ENCODE assay signal across 21 cellular contexts in genomic region chr2:3639653-3640052, GRCh38. TPM values are rescaled to one million over a fixed set of nuclear protein-coding genes. Genes with fewer than 3 reads are reported as not detected.
"Had no signal": no experiment of that assay in that cellular context is flagged by ENCODE, and none has a peak within 500 bp of the region (broad histone marks: within the 10 kb centered on the region; RNA-seq: fewer than 3 reads in every experiment).

No MANE protein-coding gene starts in this region.

- H3K9me3 ChIP-seq: heart left ventricle had no signal

- H3K4me1 ChIP-seq: foreskin keratinocyte, heart left ventricle, neural progenitor cell, parathyroid adenoma had no signal

- H3K27me3 ChIP-seq: heart left ventricle, neural progenitor cell had no signal

- FAIRE-seq: TTC549 had no signal

- DNase-seq: activated CD4-positive, alpha-beta T cell treated with anti-CD3 and anti-CD28 coated beads, Interleukin-2, amount 50 U/mL, for 48 hours; activated gamma-delta T cell treated with Interleukin-2 at 50 U/mL for 16 hours; activated naive CD8-positive, alpha-beta T cell treated with anti-CD3 and anti-CD28 coated beads for 36 hours; activated T-cell treated with anti-CD3 and anti-CD28 coated beads, Interleukin-2, amount 50 U/mL, for 4 hours; amygdala; effector memory CD4-positive, alpha-beta T cell; foreskin keratinocyte; left cardiac atrium; midbrain; stimulated activated CD4-positive, alpha-beta T cell treated with anti-CD3 and anti-CD28 coated beads, Interleukin-2, amount 100 ng/mL, for 48 hours; stimulated activated naive CD4-positive, alpha-beta T cell; substantia nigra; trophoblast cell had no signal

- ATAC-seq: activated T-cell treated with anti-CD3 and anti-CD28 coated beads, Interleukin-2, amount 50 U/mL, for 4 hours; foreskin keratinocyte; heart left ventricle; left cardiac atrium had no signal

- H3K4me3 ChIP-seq: heart left ventricle, lung, neural progenitor cell had no signal

- H3K36me3 ChIP-seq: heart left ventricle, neural progenitor cell had no signal

- H3K27ac ChIP-seq: foreskin keratinocyte, heart left ventricle, neural progenitor cell, parathyroid adenoma had no signal

RNA-seq across cellular contexts. Expression of gene ALLC, which starts 18.3 kb away (rescaled TPM):
- total RNA-seq: activated naive CD8-positive, alpha-beta T cell treated with anti-CD3 and anti-CD28 coated beads for 36 hours; activated T-cell treated with anti-CD3 and anti-CD28 coated beads, Interleukin-2, amount 50 U/mL, for 4 hours; foreskin keratinocyte; heart left ventricle; lung; myocyte; renal cortical epithelial cell; T-helper 2 cell treated with Interferon-gamma antibody and Interleukin-4, amounts not matched to agents 100 ng/mL and 5 ng/mL, for 36 hours had no signal
- polyA plus RNA-seq: foreskin keratinocyte, heart left ventricle had no signal

RNA-seq across cellular contexts. Expression of gene COLEC11, which starts 44.7 kb away (rescaled TPM):
- total RNA-seq: foreskin keratinocyte, myocyte, renal cortical epithelial cell had no signal
- polyA plus RNA-seq: foreskin keratinocyte had no signal
